Comparison of ENCODE assay signal across 8 cellular contexts in the genomic region with DNA sequence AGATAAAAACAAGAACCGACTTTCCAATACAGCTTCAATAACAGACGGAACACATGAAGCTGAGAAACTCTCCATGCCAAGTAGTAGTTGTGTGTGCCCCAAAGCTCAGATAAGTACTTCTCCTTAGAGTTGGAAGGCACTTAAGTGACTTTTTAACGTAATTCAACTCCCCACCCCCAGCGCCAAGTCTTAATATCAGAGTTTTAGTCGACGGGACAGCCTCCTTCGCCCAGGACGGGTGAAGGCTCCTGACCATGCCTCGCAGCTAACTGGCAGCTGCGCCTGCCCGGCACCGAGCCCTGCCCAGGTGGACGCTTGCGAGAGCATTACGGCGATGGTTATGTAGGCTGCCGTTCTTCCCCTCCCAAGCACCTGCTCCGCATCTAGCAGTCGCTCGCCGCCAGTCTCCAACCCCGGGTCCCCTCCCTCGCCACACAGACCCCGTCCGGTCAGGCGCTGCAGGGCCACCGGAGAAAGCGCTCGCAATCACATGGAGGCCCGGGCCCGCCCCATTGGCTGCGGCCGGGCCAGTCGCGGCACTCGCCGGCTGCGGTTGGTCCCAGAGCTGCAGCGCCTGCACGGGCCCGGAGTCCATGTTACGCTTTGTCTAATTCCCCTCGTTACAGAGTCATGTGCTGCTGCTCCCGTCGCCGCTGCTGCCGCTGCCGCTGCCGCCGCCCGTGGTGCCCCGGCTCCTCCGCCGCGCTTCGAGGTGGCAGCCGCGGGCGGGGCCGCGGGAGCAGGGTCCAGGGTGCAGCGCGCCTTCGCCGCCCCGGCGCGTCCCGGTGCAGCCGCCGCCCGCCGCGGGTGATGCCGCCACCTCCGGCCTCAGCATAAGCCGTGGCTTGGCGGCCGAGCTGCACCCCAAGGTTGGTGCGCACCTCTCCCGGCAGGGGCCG. TPM values are rescaled to one million over a fixed set of nuclear protein-coding genes. Genes with fewer than 3 reads are reported as not detected.
DNase-seq lines count a peak whose midpoint lies in the region; ATAC-seq and TF ChIP-seq lines count a peak whose summit lies in the region.

A gene (plus strand): TSS at position 610 of the 899 bp plus-strand sequence. CDS start 112,037 bp downstream, outside the sequence.

- H3K27ac Mint-ChIP-seq in T-helper 17 cell: peak within 1 kb of the TSS; percentile 83

- H3K4me3 Mint-ChIP-seq in T-helper 17 cell: peak within 1 kb of the TSS; percentile 91

- no peaks in the 10 kb centered on the region for H3K27me3 ChIP-seq in psoas muscle (ENCODE audit: insufficient read depth in 3 of 3, low read length in 2 of 3)
- no peaks in the 10 kb centered on the region for H3K27me3 ChIP-seq in vagina

- H3K9me3 ChIP-seq in T-helper 17 cell (ENCODE audit: control insufficient read depth, low read length, poor library complexity, severe bottlenecking) (no peaks in the 10 kb centered on the region), psoas muscle (no peaks in the 10 kb centered on the region), vagina (no peaks in the 10 kb centered on the region)

- intact Hi-C loops in left ventricle myocardium superior (cut with micrococcal nuclease) (no loop called here), psoas muscle (cut with DNase I) (loop anchor here in 1 of 2 donors (5.0 kb wide), 1 partner anchor 172 kb away; no protein-coding TSS in a partner anchor), vagina (cut with DNase I) (no loop called here)

- H3K4me1 Mint-ChIP-seq in T-helper 17 cell: peaks cover 27% of the 10 kb centered on the region

- H3K27me3 Mint-ChIP-seq in T-helper 17 cell: no peaks in the 10 kb centered on the region

- H3K4me1 ChIP-seq in psoas muscle (peaks cover 12% of the 10 kb centered on the region), vagina (peaks cover 16% of the 10 kb centered on the region)

- TF ChIP-seq CTCF in psoas muscle (IDR thresholded peaks at IDR 0.05) (no peak), vagina (IDR thresholded peaks at IDR 0.05) (no peak)

- 0 to 1% (median 0%) methylated on average over 62 to 82 of the region's 82 CpGs for WGBS in psoas muscle, 3 donors

- H3K36me3 Mint-ChIP-seq in T-helper 17 cell (ENCODE audit: low read depth): no peaks in the 10 kb centered on the region

- ATAC-seq in GM18498 (IDR thresholded peaks at IDR 0.05; ENCODE audit: unreplicated experiment): peak; percentile 81
- ATAC-seq in HG02798 (IDR thresholded peaks at IDR 0.05; ENCODE audit: poor library complexity, unreplicated experiment): peak; percentile 80
- peak; percentile 77 for ATAC-seq in T-helper 17 cell
- peak; percentile 96 for ATAC-seq in left ventricle myocardium superior
- peak; percentile 98 to 99 (median 98) for ATAC-seq in psoas muscle

- peak within 1 kb of the TSS; percentile 98 for H3K4me3 ChIP-seq in psoas muscle
- peak within 1 kb of the TSS; percentile 78 to 91 for H3K4me3 ChIP-seq in vagina

- peak; percentile 50 for DNase-seq in NCI-H1436 treated with DMSO at 0.1 percent for 48 hours (lab: John Stamatoyannopoulos, UW)
- peak; percentile 41 to 60 (median 59) for DNase-seq in T-helper 17 cell
- peak; percentile 92 for DNase-seq in left ventricle myocardium superior
- peak; percentile 85 to 91 for DNase-seq in psoas muscle
- DNase-seq in vagina (ENCODE audit: extremely low spot score in 2 of 2): no peak

- peaks cover 0 to under 1% of the 10 kb centered on the region in 2 donors for H3K36me3 ChIP-seq in psoas muscle (ENCODE audit: insufficient read depth in 1 of 2, low read depth in 1 of 2)
- no peaks in the 10 kb centered on the region for H3K36me3 ChIP-seq in vagina

- peak within 1 kb of the TSS; percentile 69 for H3K27ac ChIP-seq in angular gyrus (ENCODE audit: low read depth, low read length)
- peak within 1 kb of the TSS; percentile 74 for H3K27ac ChIP-seq in psoas muscle
- peak within 1 kb of the TSS; percentile 42 for H3K27ac ChIP-seq in vagina

- no peak for TF ChIP-seq POLR2A in vagina (IDR thresholded peaks at IDR 0.05)

RNA-seq across cellular contexts. Expression of the gene that starts here (rescaled TPM):
- total RNA-seq in T-helper 17 cell (10 to 100 TPM; 28.3 to 33.5 TPM), left ventricle myocardium superior (6.8 TPM), psoas muscle (1 to 10 TPM; 3.5 to 6.7 (median 5.4) TPM), vagina (4.4 TPM)
- 1 to 10 TPM; 4.2 to 7.1 (median 5.6) TPM for polyA plus RNA-seq in psoas muscle

Comparison
In these comparisons a context has a peak if more than half of its experiments do, and no peak if none do; other contexts are left out.
1. DNase-seq: peak in NCI-H1436 treated with DMSO at 0.1 percent for 48 hours (single experiment), T-helper 17 cell (3 of 3), left ventricle myocardium superior (single experiment) and psoas muscle (2 of 2); none in vagina (0 of 2).
2. Peak in every context shown above with its lines, with median percentiles within 50 percentile points of each other: ATAC-seq and H3K27ac ChIP-seq.